In the genomic region with DNA sequence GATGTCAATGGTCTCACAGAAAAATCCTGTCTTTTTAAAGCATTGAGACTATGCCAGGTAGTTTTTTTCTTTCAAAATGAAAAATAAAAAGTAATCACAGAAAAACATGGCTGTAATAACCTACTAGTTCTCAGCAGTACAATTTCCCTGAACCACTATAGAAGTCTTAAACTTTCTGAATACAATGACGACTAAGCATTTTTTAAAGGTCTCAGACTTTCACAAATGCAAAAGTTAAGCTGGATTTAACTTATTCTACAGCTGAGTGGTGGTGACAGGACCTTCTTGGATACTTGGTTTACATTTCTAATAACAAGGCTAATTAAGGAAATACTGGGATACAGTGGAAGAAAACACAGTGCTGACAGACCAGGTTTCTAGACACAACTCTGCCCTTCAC, we compare ENCODE assay signal across 18 cellular contexts.
DNase-seq lines count a peak whose midpoint lies in the region; ATAC-seq and TF ChIP-seq lines count a peak whose summit lies in the region.
"Had no signal": no experiment of that assay in that cellular context is flagged by ENCODE, and none has a peak within 500 bp of the region (broad histone marks: within the 10 kb centered on the region; RNA-seq: fewer than 3 reads in every experiment).

No MANE protein-coding gene starts in this region.

- no peak overlapping the region for H2BK15ac ChIP-seq in IMR-90 (ENCODE audit: low read depth, low read length)

- no peak overlapping the region for H4K5ac ChIP-seq in IMR-90 (ENCODE audit: low read depth, low read length)

- H3K23ac ChIP-seq in IMR-90 (ENCODE audit: low read depth, low read length): no peak overlapping the region

- no peak overlapping the region for H4K91ac ChIP-seq in IMR-90 (ENCODE audit: insufficient read depth, low read depth, low read length)

- in situ Hi-C loops in IMR-90 (cut with MboI; ENCODE audit: low sequenced_read_pairs): no loop called here

- no peak overlapping the region for H4K8ac ChIP-seq in IMR-90 (ENCODE audit: low read depth in 2 of 2, low read length in 2 of 2)

- POLR2A ChIA-PET in IMR-90 (lab: Charles Lee; ENCODE audit: unreplicated experiment): no interaction called here
- POLR2A ChIA-PET in WTC11 (lab: Charles Lee): no interaction called here

- H3K36me3 ChIP-seq in left ventricle myocardium inferior: no peaks in the 10 kb centered on the region
- no peaks in the 10 kb centered on the region for H3K36me3 ChIP-seq in IMR-90 (ENCODE audit: control insufficient read depth, insufficient read depth, low read length)
- H3K36me3 ChIP-seq: BLaER1 had no signal

- no peak overlapping the region for H3K56ac ChIP-seq in IMR-90 (ENCODE audit: extremely low read depth, insufficient read depth, low read length)

- H3K14ac ChIP-seq in IMR-90 (replicated peaks; ENCODE audit: low read depth, low read length): no peak overlapping the region

- H3K27ac ChIP-seq in left ventricle myocardium inferior (replicated peaks): peak overlapping the region; percentile 89
- no peak overlapping the region for H3K27ac ChIP-seq in IMR-90 (ENCODE audit: insufficient read depth, low read length)
- H3K27ac ChIP-seq: BLaER1, HL-60 had no signal

- ATAC-seq in Right ventricle myocardium superior (ENCODE audit: poor library complexity) (no peak), IMR-90 (ENCODE audit: low read depth) (no peak), WTC11 (no peak)

- no peak overlapping the region for H3K9ac ChIP-seq in IMR-90 (ENCODE audit: low read depth, low read length)
- H3K9ac ChIP-seq: BLaER1 had no signal

- intact Hi-C loops in left ventricle myocardium inferior (cut with micrococcal nuclease): no loop called here
- intact Hi-C loops in Right ventricle myocardium superior (cut with DNase I): loop anchor here (10.0 kb wide), 1 partner anchor 78 kb away; a partner anchor contains a TSS
- intact Hi-C loops in IMR-90 (cut with micrococcal nuclease): no loop called here

- H3K27me3 ChIP-seq in left ventricle myocardium inferior (ENCODE audit: low read depth) (no peaks in the 10 kb centered on the region), IMR-90 (ENCODE audit: control insufficient read depth, insufficient read depth, low read length) (no peaks in the 10 kb centered on the region)
- H3K27me3 ChIP-seq: BLaER1 had no signal

- TF ChIP-seq POLR2A in IMR-90 (IDR thresholded peaks at IDR 0.05; ENCODE audit: low read depth, low read length): no peak

- peaks cover 13% of the 10 kb centered on the region for H3K36me3 Mint-ChIP-seq in brain
- H3K36me3 Mint-ChIP-seq in WTC11: no peaks in the 10 kb centered on the region

- no peak overlapping the region for H2BK20ac ChIP-seq in IMR-90 (ENCODE audit: low read depth, low read length)

- H3K4me2 ChIP-seq in IMR-90 (ENCODE audit: low read depth, low read length): no peak overlapping the region
- H3K4me2 ChIP-seq: BLaER1 had no signal

- peaks cover 4% of the 10 kb centered on the region for H3K9me1 ChIP-seq in IMR-90 (ENCODE audit: insufficient read depth, low read length)

- no TSS peak for BruUV-seq in IMR-90 (replicated peaks; lab: Mats Ljungman, UMichigan)

- dilution Hi-C loops in IMR-90 (cut with HindIII; ENCODE audit: low sequenced_read_pairs, unreplicated experiment): no loop called here

- no peak overlapping the region for H2AFZ ChIP-seq in IMR-90 (replicated peaks; ENCODE audit: low read length, poor library complexity)

- H3K4ac ChIP-seq in IMR-90 (ENCODE audit: low read depth, low read length): no peak overlapping the region

- DNase-seq in left ventricle myocardium inferior: no peak
- DNase-seq in Right ventricle myocardium superior: no peak
- no peak for DNase-seq in IMR-90
- peak; percentile 75 for DNase-seq in retinal pigment epithelial cell (ENCODE audit: low read depth)
- DNase-seq in NCI-H1436 (lab: John Stamatoyannopoulos, UW): no peak
- no peak for DNase-seq in NCI-H524 (lab: John Stamatoyannopoulos, UW)
- no peak for DNase-seq in WTC11 (ENCODE audit: low spot score)
- DNase-seq: DND-41, GOT3, KBM-7, NCI-H1417 treated with DMSO at 0.1 percent for 48 hours, NCI-H2029, NCI-H2171 treated with DMSO at 0.1 percent for 48 hours, NCI-H446 treated with DMSO at 0.1 percent for 48 hours, NCI-H774 had no signal

- TF ChIP-seq CTCF in left ventricle myocardium inferior (IDR thresholded peaks at IDR 0.05; ENCODE audit: borderline replicate concordance) (no peak), IMR-90 (conservative IDR thresholded peaks at IDR 0.05; ENCODE audit: low read depth, low read length) (no peak), brain (conservative IDR thresholded peaks at IDR 0.05) (no peak), retinal pigment epithelial cell (conservative IDR thresholded peaks at IDR 0.05; ENCODE audit: low read depth, low read length) (no peak), WTC11 (IDR thresholded peaks at IDR 0.05) (no peak)

- peak overlapping the region in 3 of 5 experiments; percentile 34 to 65 (median 45) for H3K27ac Mint-ChIP-seq in brain
- H3K27ac Mint-ChIP-seq in WTC11: no peak overlapping the region

- no CpG with 5 or more reads among the region's 1 CpG for WGBS in IMR-90 (ENCODE audit: extremely low coverage in 2 of 2, insufficient read length in 1 of 2), 2 experiments

- no peak overlapping the region for H2AK5ac ChIP-seq in IMR-90 (ENCODE audit: low read depth, low read length)

- H3K18ac ChIP-seq in IMR-90 (ENCODE audit: low read depth, low read length): no peak overlapping the region

- CTCF ChIA-PET in IMR-90 (lab: Yijun Ruan, JAX): interaction anchor here (0.6 kb wide), 1 partner anchor 267 kb away, joined by 3 read pairs; no protein-coding TSS in a partner anchor
- CTCF ChIA-PET in WTC11 (lab: Charles Lee): no interaction called here

- H3K4me1 Mint-ChIP-seq in brain (peaks cover 52% of the 10 kb centered on the region), WTC11 (peaks cover 11% of the 10 kb centered on the region; the same call in 1 of the 2 replicates)

- no peaks in the 10 kb centered on the region for H3K27me3 Mint-ChIP-seq in brain
- H3K27me3 Mint-ChIP-seq in WTC11 (ENCODE audit: low read depth): no peaks in the 10 kb centered on the region

- H3K4me1 ChIP-seq in left ventricle myocardium inferior (peaks cover 95% of the 10 kb centered on the region), IMR-90 (ENCODE audit: control insufficient read depth, insufficient read depth, low read length) (peaks cover 4% of the 10 kb centered on the region)

- peaks cover 4% of the 10 kb centered on the region; the same call in 1 of the 2 replicates for H4K20me1 ChIP-seq in IMR-90 (ENCODE audit: insufficient read depth, low read length)
- H4K20me1 ChIP-seq: BLaER1 had no signal

- peaks cover 18 to 24% of the 10 kb centered on the region in 2 experiments for H3K79me1 ChIP-seq in IMR-90 (ENCODE audit: low read depth in 1 of 2, low read length in 2 of 2)

- H3K9me3 Mint-ChIP-seq in brain (no peaks in the 10 kb centered on the region), WTC11 (no peaks in the 10 kb centered on the region)

- no peak for TF ChIP-seq RAD21 in IMR-90 (IDR thresholded peaks at IDR 0.05; ENCODE audit: low read length)

- H2BK120ac ChIP-seq in IMR-90 (ENCODE audit: low read depth, low read length): no peak overlapping the region

- H3K4me3 ChIP-seq in left ventricle myocardium inferior: no peak overlapping the region
- H3K4me3 ChIP-seq in IMR-90 (ENCODE audit: insufficient read depth, low read depth, low read length): no peak overlapping the region
- H3K4me3 ChIP-seq in retinal pigment epithelial cell (ENCODE audit: low read length): no peak overlapping the region
- H3K4me3 ChIP-seq: BLaER1 had no signal

- H2BK5ac ChIP-seq in IMR-90 (ENCODE audit: low read depth, low read length, poor library complexity, severe bottlenecking): no peak overlapping the region

- H3K9me3 ChIP-seq in left ventricle myocardium inferior (replicated peaks) (no peaks in the 10 kb centered on the region), IMR-90 (ENCODE audit: control insufficient read depth, insufficient read depth, low read length) (no peaks in the 10 kb centered on the region)
- H3K9me3 ChIP-seq: BLaER1 had no signal

- no peak overlapping the region for H2AK9ac ChIP-seq in IMR-90 (replicated peaks; ENCODE audit: low read depth, low read length, poor library complexity)

- H3K4me3 Mint-ChIP-seq in brain (no peak overlapping the region), WTC11 (no peak overlapping the region)

TF ChIP-seq in IMR-90, 13 proteins besides CTCF, POLR2A, EP300 and RAD21:
- TF ChIP-seq FOS (IDR thresholded peaks at IDR 0.05; ENCODE audit: low read depth, low read length) (no peak), CEBPB (IDR thresholded peaks at IDR 0.05; ENCODE audit: low read depth, low read length) (no peak), MAFK (IDR thresholded peaks at IDR 0.05; ENCODE audit: low read depth, low read length) (peak; percentile 95)
- TF ChIP-seq, protein P1, sequence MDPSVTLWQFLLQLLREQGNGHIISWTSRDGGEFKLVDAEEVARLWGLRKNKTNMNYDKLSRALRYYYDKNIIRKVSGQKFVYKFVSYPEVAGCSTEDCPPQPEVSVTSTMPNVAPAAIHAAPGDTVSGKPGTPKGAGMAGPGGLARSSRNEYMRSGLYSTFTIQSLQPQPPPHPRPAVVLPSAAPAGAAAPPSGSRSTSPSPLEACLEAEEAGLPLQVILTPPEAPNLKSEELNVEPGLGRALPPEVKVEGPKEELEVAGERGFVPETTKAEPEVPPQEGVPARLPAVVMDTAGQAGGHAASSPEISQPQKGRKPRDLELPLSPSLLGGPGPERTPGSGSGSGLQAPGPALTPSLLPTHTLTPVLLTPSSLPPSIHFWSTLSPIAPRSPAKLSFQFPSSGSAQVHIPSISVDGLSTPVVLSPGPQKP (IDR thresholded peaks at IDR 0.05; ENCODE audit: borderline replicate concordance, low read depth, low read length): no peak

TF ChIP-seq in WTC11, 78 proteins besides CTCF, POLR2A, EP300 and RAD21 (continues in another document):
- TF ChIP-seq ZNF396 (CRISPR knock-in tag; IDR thresholded peaks at IDR 0.05; ENCODE audit: borderline replicate concordance) (no peak), OVOL2 (CRISPR knock-in tag; IDR thresholded peaks at IDR 0.05; ENCODE audit: borderline replicate concordance) (no peak), FOXJ3 (CRISPR knock-in tag; IDR thresholded peaks at IDR 0.05; ENCODE audit: borderline replicate concordance) (no peak), ZNF423 (CRISPR knock-in tag; IDR thresholded peaks at IDR 0.05) (no peak), HMGA2 (CRISPR knock-in tag; IDR thresholded peaks at IDR 0.05) (no peak)
- TF ChIP-seq, protein P2, sequence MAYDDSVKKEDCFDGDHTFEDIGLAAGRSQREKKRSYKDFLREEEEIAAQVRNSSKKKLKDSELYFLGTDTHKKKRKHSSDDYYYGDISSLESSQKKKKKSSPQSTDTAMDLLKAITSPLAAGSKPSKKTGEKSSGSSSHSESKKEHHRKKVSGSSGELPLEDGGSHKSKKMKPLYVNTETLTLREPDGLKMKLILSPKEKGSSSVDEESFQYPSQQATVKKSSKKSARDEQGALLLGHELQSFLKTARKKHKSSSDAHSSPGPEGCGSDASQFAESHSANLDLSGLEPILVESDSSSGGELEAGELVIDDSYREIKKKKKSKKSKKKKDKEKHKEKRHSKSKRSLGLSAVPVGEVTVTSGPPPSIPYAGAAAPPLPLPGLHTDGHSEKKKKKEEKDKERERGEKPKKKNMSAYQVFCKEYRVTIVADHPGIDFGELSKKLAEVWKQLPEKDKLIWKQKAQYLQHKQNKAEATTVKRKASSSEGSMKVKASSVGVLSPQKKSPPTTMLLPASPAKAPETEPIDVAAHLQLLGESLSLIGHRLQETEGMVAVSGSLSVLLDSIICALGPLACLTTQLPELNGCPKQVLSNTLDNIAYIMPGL (CRISPR knock-in tag; IDR thresholded peaks at IDR 0.05): no peak
